Comparison of ENCODE assay signal across 17 cellular contexts in genomic region chr19:53945441-53945840, GRCh38. TPM values are rescaled to one million over a fixed set of nuclear protein-coding genes. Genes with fewer than 3 reads are reported as not detected.
DNase-seq lines count a peak whose midpoint lies in the region; ATAC-seq, FAIRE-seq and TF ChIP-seq lines count a peak whose summit lies in the region.
"Had no signal": no experiment of that assay in that cellular context is flagged by ENCODE, and none has a peak within 500 bp of the region (broad histone marks: within the 10 kb centered on the region; RNA-seq: fewer than 3 reads in every experiment).

No MANE protein-coding gene starts in this region.

- H3K4me3 ChIP-seq in mesendoderm (ENCODE audit: low read length): no peak overlapping the region
- H3K4me3 ChIP-seq: right atrium auricular region, SJSA1, tibial nerve had no signal

- no peak overlapping the region for H4K8ac ChIP-seq in mesendoderm (ENCODE audit: low read depth, low read length)

- WGBS in mesendoderm (ENCODE audit: extremely low coverage, insufficient coverage, low lambda C conversion rate): no CpG with 5 or more reads among the region's 9 CpGs

- H3K4ac ChIP-seq in mesendoderm (ENCODE audit: low read depth, low read length): no peak overlapping the region

- H2BK120ac ChIP-seq in mesendoderm (ENCODE audit: low read depth, low read length): no peak overlapping the region

- no peak for TF ChIP-seq CTCF in WTC11 (IDR thresholded peaks at IDR 0.05)

- H3K36me3 Mint-ChIP-seq in WTC11: peaks cover 2% of the 10 kb centered on the region; the same call in 1 of the 2 replicates
- H3K36me3 Mint-ChIP-seq: activated CD4-positive, alpha-beta memory T cell treated with anti-CD3 and anti-CD28 coated beads for 36 hours; activated naive CD4-positive, alpha-beta T cell treated with anti-CD3 and anti-CD28 coated beads, Interleukin-2, amount 50 U/mL, for 24 hours; CD4-positive, alpha-beta memory T cell had no signal

- TF ChIP-seq POLR2A in H54 (IDR thresholded peaks at IDR 0.05; ENCODE audit: low read depth, low read length): no peak

- no peak overlapping the region for H2BK15ac ChIP-seq in mesendoderm (replicated peaks; ENCODE audit: low read depth)

- no peak overlapping the region for H2BK5ac ChIP-seq in mesendoderm (ENCODE audit: low read length)

- no peaks in the 10 kb centered on the region for H3K27me3 Mint-ChIP-seq in WTC11 (ENCODE audit: low read depth)

- DNase-seq in H54 (ENCODE audit: insufficient read length, low spot score) (peak; percentile 68), NCI-H2227 treated with DMSO at 0.1 percent for 48 hours (lab: John Stamatoyannopoulos, UW) (peak; percentile 84), WTC11 (ENCODE audit: low spot score) (peak; percentile 63), mesendoderm (peak; percentile 77), T-helper 9 cell (no peak), hepatic stellate cell (ENCODE audit: low spot score) (no peak)
- DNase-seq: activated CD4-positive, alpha-beta memory T cell treated with anti-CD3 and anti-CD28 coated beads for 36 hours; CD4-positive, alpha-beta memory T cell; midbrain; NCI-H2029 had no signal

- no peak overlapping the region for H3K18ac ChIP-seq in mesendoderm (ENCODE audit: low read length)

- no peak overlapping the region for H2AK5ac ChIP-seq in mesendoderm (ENCODE audit: low read length)

- H3K4me2 ChIP-seq in mesendoderm (ENCODE audit: low read length): no peak overlapping the region

- H3K9me3 Mint-ChIP-seq in WTC11: no peaks in the 10 kb centered on the region
- H3K9me3 Mint-ChIP-seq: activated CD4-positive, alpha-beta memory T cell treated with anti-CD3 and anti-CD28 coated beads for 36 hours; activated naive CD4-positive, alpha-beta T cell treated with anti-CD3 and anti-CD28 coated beads, Interleukin-2, amount 50 U/mL, for 24 hours had no signal

- H3K23ac ChIP-seq in mesendoderm (ENCODE audit: low read length): no peak overlapping the region

- peak overlapping the region; percentile 85 for H3K27ac Mint-ChIP-seq in WTC11
- H3K27ac Mint-ChIP-seq: activated CD4-positive, alpha-beta memory T cell treated with anti-CD3 and anti-CD28 coated beads for 36 hours; activated naive CD4-positive, alpha-beta T cell treated with anti-CD3 and anti-CD28 coated beads, Interleukin-2, amount 50 U/mL, for 24 hours; CD4-positive, alpha-beta memory T cell had no signal

- H3K27me3 ChIP-seq in mesendoderm (ENCODE audit: insufficient read depth, low read length, poor library complexity): no peaks in the 10 kb centered on the region

- ATAC-seq in WTC11 (peak; percentile 5), GM19023 (IDR thresholded peaks at IDR 0.05; ENCODE audit: unreplicated experiment) (no peak), GM21576 (IDR thresholded peaks at IDR 0.05; ENCODE audit: unreplicated experiment) (no peak)

- no peak overlapping the region for H4K5ac ChIP-seq in mesendoderm (ENCODE audit: low read length)

- no peak overlapping the region for H3K56ac ChIP-seq in mesendoderm (ENCODE audit: low read length)

- no peak for FAIRE-seq in H54 (lab: Jason Lieb, UNC)
- FAIRE-seq: GM12892 had no signal

- CTCF ChIA-PET in WTC11 (lab: Charles Lee): interaction anchor here (1.0 to 5.2 kb wide), 5 partner anchors 33 to 152 kb away, joined by 3 to 43 read pairs (median 6); no protein-coding TSS in a partner anchor

- no peaks in the 10 kb centered on the region for H3K4me1 ChIP-seq in mesendoderm (ENCODE audit: control insufficient read depth, low read depth, low read length)
- H3K4me1 ChIP-seq: right atrium auricular region, SJSA1, tibial nerve had no signal

- peak overlapping the region; percentile 78 for H3K4me3 Mint-ChIP-seq in WTC11
- H3K4me3 Mint-ChIP-seq: activated CD4-positive, alpha-beta memory T cell treated with anti-CD3 and anti-CD28 coated beads for 36 hours; activated naive CD4-positive, alpha-beta T cell treated with anti-CD3 and anti-CD28 coated beads, Interleukin-2, amount 50 U/mL, for 24 hours; CD4-positive, alpha-beta memory T cell had no signal

- H3K79me1 ChIP-seq in mesendoderm (ENCODE audit: low read length): no peaks in the 10 kb centered on the region

- H3K36me3 ChIP-seq in mesendoderm (ENCODE audit: control insufficient read depth, insufficient read depth, low read length): no peaks in the 10 kb centered on the region
- H3K36me3 ChIP-seq: right atrium auricular region, SJSA1, tibial nerve had no signal

- POLR2A ChIA-PET in WTC11 (lab: Charles Lee): no interaction called here

- H3K4me1 Mint-ChIP-seq in WTC11: peaks cover 39% of the 10 kb centered on the region
- H3K4me1 Mint-ChIP-seq: activated naive CD4-positive, alpha-beta T cell treated with anti-CD3 and anti-CD28 coated beads, Interleukin-2, amount 50 U/mL, for 24 hours; CD4-positive, alpha-beta memory T cell had no signal

- H3K27ac ChIP-seq in mesendoderm (ENCODE audit: low read depth, low read length): no peak overlapping the region
- H3K27ac ChIP-seq: right atrium auricular region, SJSA1, tibial nerve had no signal

- no peak overlapping the region for H3K9ac ChIP-seq in mesendoderm (ENCODE audit: low read length)

- no peaks in the 10 kb centered on the region for H3K79me2 ChIP-seq in mesendoderm (ENCODE audit: control insufficient read depth, insufficient read depth, low read length)

TF ChIP-seq in WTC11, 78 proteins besides CTCF, POLR2A, EP300 and RAD21:
- TF ChIP-seq FOXK1 (CRISPR knock-in tag; IDR thresholded peaks at IDR 0.05): peak; percentile 88
- no peak for TF ChIP-seq ZNF317 (CRISPR knock-in tag; IDR thresholded peaks at IDR 0.05; ENCODE audit: borderline replicate concordance, low read depth)

RNA-seq across cellular contexts. Expression of gene CACNG8, which starts 17.3 kb away (rescaled TPM):
- 12.5 to 15.7 TPM (median 15.1 TPM) in 3 replicates for total RNA-seq in WTC11 (2021)
- polyA plus RNA-seq in mesendoderm (2013, experiment 1 of 2): 0.39 TPM
- polyA plus RNA-seq in mesendoderm (2013, experiment 2 of 2): 0.42 TPM
- total RNA-seq: CD4-positive, alpha-beta memory T cell; SJSA1; tibial nerve had no signal
- polyA plus RNA-seq: CD4-positive, alpha-beta memory T cell had no signal

RNA-seq across cellular contexts. Expression of gene CACNG7, which starts 36.4 kb away (rescaled TPM):
- total RNA-seq in WTC11 (2021): 33.3 to 44.1 TPM (median 43.2 TPM) in 3 replicates
- 5.9 TPM for polyA plus RNA-seq in mesendoderm (2013, experiment 1 of 2)
- polyA plus RNA-seq in mesendoderm (2013, experiment 2 of 2): 5.7 TPM
- total RNA-seq: activated CD4-positive, alpha-beta memory T cell treated with anti-CD3 and anti-CD28 coated beads for 36 hours; CD4-positive, alpha-beta memory T cell; right atrium auricular region; SJSA1; tibial nerve had no signal
- polyA plus RNA-seq: CD4-positive, alpha-beta memory T cell had no signal

RNA-seq across cellular contexts. Expression of gene CACNG6, which starts 46.0 kb away (rescaled TPM):
- total RNA-seq in WTC11 (2021): 2.5 to 3.3 TPM (median 2.5 TPM) in 3 replicates
- polyA plus RNA-seq in mesendoderm (2013, experiment 1 of 2): 0.20 TPM
- 0.20 TPM for polyA plus RNA-seq in mesendoderm (2013, experiment 2 of 2)
- total RNA-seq: activated CD4-positive, alpha-beta memory T cell treated with anti-CD3 and anti-CD28 coated beads for 36 hours; CD4-positive, alpha-beta memory T cell; tibial nerve had no signal
- polyA plus RNA-seq: CD4-positive, alpha-beta memory T cell had no signal

Comparison
In these comparisons a context has a peak if more than half of its experiments do, and no peak if none do; other contexts are left out.
1. DNase-seq: peak in H54 (single experiment), NCI-H2227 treated with DMSO at 0.1 percent for 48 hours (single experiment), WTC11 (single experiment) and mesendoderm (single experiment); none in T-helper 9 cell (single experiment) and hepatic stellate cell (single experiment).